Comparison of ENCODE assay signal across 8 cellular contexts in genomic region chr5:32232441-32233219, GRCh38. TPM values are rescaled to one million over a fixed set of nuclear protein-coding genes. Genes with fewer than 3 reads are reported as not detected.
DNase-seq lines count a peak whose midpoint lies in the region; ATAC-seq and TF ChIP-seq lines count a peak whose summit lies in the region.

No MANE protein-coding gene starts in this region.

- H3K27me3 ChIP-seq in SJSA1 (replicated peaks) (no peaks in the 10 kb centered on the region), gastroesophageal sphincter (no peaks in the 10 kb centered on the region), osteoblast (ENCODE audit: insufficient read depth, low read length) (no peaks in the 10 kb centered on the region), suprapubic skin (no peaks in the 10 kb centered on the region)

- H4K20me1 ChIP-seq in osteoblast (ENCODE audit: insufficient read depth, low read length), result peaks cover 6% of the 10 kb centered on the region

- DNase-seq in G401 (ENCODE audit: low spot score), result peak; percentile 92
- DNase-seq in H4 (ENCODE audit: low spot score), result peak; percentile 57
- DNase-seq in M059J (ENCODE audit: low read depth), result peak; percentile 80
- peak; percentile 24 to 48 for DNase-seq in SJSA1 (ENCODE audit: low read depth in 1 of 2, low spot score in 2 of 2)
- peak; percentile 77 for DNase-seq in activated naive CD4-positive, alpha-beta T cell treated with Interleukin-2 at 50 U/mL for 16 hours
- DNase-seq in osteoblast (ENCODE audit: insufficient read length, low spot score, missing footprints), result peak; percentile 95
- DNase-seq in suprapubic skin (ENCODE audit: low spot score in 2 of 2), result peak; percentile 87 to 88

- no peak overlapping the region for H3K4me2 ChIP-seq in osteoblast (ENCODE audit: insufficient read depth, low read length)

- H3K27ac ChIP-seq in SJSA1 (no peak overlapping the region), gastroesophageal sphincter (peak overlapping the region; percentile 6 to 82 (median 72)), osteoblast (ENCODE audit: low read depth, low read length) (peak overlapping the region; percentile 17), suprapubic skin (peak overlapping the region; percentile 74)

- TF ChIP-seq POLR2A in gastroesophageal sphincter (IDR thresholded peaks at IDR 0.05) (no peak), suprapubic skin (IDR thresholded peaks at IDR 0.05) (no peak)

- H3K9me3 ChIP-seq in SJSA1 (replicated peaks) (no peaks in the 10 kb centered on the region), gastroesophageal sphincter (no peaks in the 10 kb centered on the region), osteoblast (ENCODE audit: low read depth, low read length) (no peaks in the 10 kb centered on the region), suprapubic skin (no peaks in the 10 kb centered on the region)

- in situ Hi-C loops in G401 (cut with HindIII; ENCODE audit: low sequenced_read_pairs), result no loop called here

- H3K36me3 ChIP-seq in SJSA1 (peaks cover 4% of the 10 kb centered on the region; the same call in 1 of the 2 replicates), gastroesophageal sphincter (peaks cover 0 to 59% of the 10 kb centered on the region in 2 donors), osteoblast (ENCODE audit: insufficient read depth, low read length) (peaks cover 17% of the 10 kb centered on the region), suprapubic skin (peaks cover 45% of the 10 kb centered on the region)

- 37 to 42% methylated on average over 7 to 9 of the region's 11 CpGs for WGBS in gastroesophageal sphincter (ENCODE audit: low coverage in 1 of 2), 2 donors
- WGBS in suprapubic skin, result 37% methylated on average over 9 of the region's 11 CpGs

- TF ChIP-seq EP300 in gastroesophageal sphincter (IDR thresholded peaks at IDR 0.05) (no peak), suprapubic skin (IDR thresholded peaks at IDR 0.05) (no peak)

- TF ChIP-seq CTCF in gastroesophageal sphincter (IDR thresholded peaks at IDR 0.05), result peak; percentile 73 to 91 (median 88)
- TF ChIP-seq CTCF in osteoblast (IDR thresholded peaks at IDR 0.05; ENCODE audit: extremely low read depth, low read depth, low read length), result peak; percentile 93
- TF ChIP-seq CTCF in suprapubic skin (IDR thresholded peaks at IDR 0.05), result peak; percentile 59 to 70

- peak; percentile 80 for ATAC-seq in gastroesophageal sphincter

- no peaks in the 10 kb centered on the region for H3K79me2 ChIP-seq in osteoblast (ENCODE audit: insufficient read depth, low read length)

- H3K4me3 ChIP-seq in SJSA1, result no peak overlapping the region
- H3K4me3 ChIP-seq in gastroesophageal sphincter, result no peak overlapping the region
- H3K4me3 ChIP-seq in osteoblast (ENCODE audit: insufficient read depth, low read length), result no peak overlapping the region
- H3K4me3 ChIP-seq in suprapubic skin, result no peak overlapping the region

- H3K4me1 ChIP-seq in SJSA1 (replicated peaks) (no peaks in the 10 kb centered on the region), gastroesophageal sphincter (peaks cover 0 to 33% (median 11%) of the 10 kb centered on the region in 3 donors), osteoblast (ENCODE audit: insufficient read depth, low read length) (peaks cover 22% of the 10 kb centered on the region), suprapubic skin (peaks cover 29% of the 10 kb centered on the region)

- H2AFZ ChIP-seq in osteoblast (ENCODE audit: low read length), result no peak overlapping the region

RNA-seq across cellular contexts. Expression of gene GOLPH3, which starts 58.5 kb away (rescaled TPM):
- 69.7 and 90.4 TPM in 2 replicates for total RNA-seq in G401 (2014; rRNA removed; shearing (Covaris generic))
- 41.1 and 52.2 TPM in 2 replicates for total RNA-seq in H4 (2014; rRNA removed; shearing (Covaris generic))
- total RNA-seq in M059J (2014; rRNA removed; shearing (Covaris generic)), result 67.4 and 98.1 TPM in 2 replicates
- total RNA-seq in SJSA1 (2014; rRNA removed; shearing (Covaris generic)), result 35.0 and 44.3 TPM in 2 replicates
- total RNA-seq in gastroesophageal sphincter, result 100 to 1,000 TPM; 144 to 277 (median 203) TPM
- 83.2 and 88.7 TPM in 2 replicates for total RNA-seq in osteoblast
- 10 to 100 TPM; 44.8 to 70.3 (median 58.9) TPM for total RNA-seq in suprapubic skin

Comparison
In these comparisons a context has a peak if more than half of its experiments do, and no peak if none do; other contexts are left out.
1. DNase-seq: peak in every context shown above with its lines; median percentile 95 in osteoblast; 92 in G401; 88 in suprapubic skin; 80 in M059J; 77 in activated naive CD4-positive, alpha-beta T cell treated with Interleukin-2 at 50 U/mL for 16 hours; 57 in H4; 36 in SJSA1.